10 cellular contexts compared by ENCODE assay signal in genomic region chr6:36098920-36099647, GRCh38. TPM values are rescaled to one million over a fixed set of nuclear protein-coding genes. Genes with fewer than 3 reads are reported as not detected.
DNase-seq lines count a peak whose midpoint lies in the region; ATAC-seq and TF ChIP-seq lines count a peak whose summit lies in the region.
"Had no signal": no experiment of that assay in that cellular context is flagged by ENCODE, and none has a peak within 500 bp of the region (broad histone marks: within the 10 kb centered on the region; RNA-seq: fewer than 3 reads in every experiment).

No MANE protein-coding gene starts in this region.

- 35% methylated on average over 5 of the region's 5 CpGs for WGBS in right cardiac atrium

- TF ChIP-seq CTCF in type B pancreatic cell (conservative IDR thresholded peaks at IDR 0.05): peak; percentile 42
- TF ChIP-seq CTCF in OCI-LY7 (conservative IDR thresholded peaks at IDR 0.05; ENCODE audit: low read length): no peak

- CTCF ChIA-PET in OCI-LY7 (lab: Charles Lee; ENCODE audit: unreplicated experiment): no interaction called here

- H2AFZ ChIP-seq in OCI-LY7 (ENCODE audit: low read length): no peak overlapping the region

- H3K9me2 ChIP-seq in OCI-LY7 (ENCODE audit: insufficient read depth, low read length): no peaks in the 10 kb centered on the region

- peaks cover 24% of the 10 kb centered on the region for H3K4me1 Mint-ChIP-seq in activated naive CD8-positive, alpha-beta T cell treated with anti-CD3 and anti-CD28 coated beads, Interleukin-2, amount 10 ng/mL, durations not matched to agents 7 days and 5 days
- peaks cover 41% of the 10 kb centered on the region for H3K4me1 Mint-ChIP-seq in type B pancreatic cell (ENCODE audit: unreplicated experiment)

- no peaks in the 10 kb centered on the region for H4K20me1 ChIP-seq in OCI-LY7 (ENCODE audit: insufficient read depth, low read length)

- POLR2A ChIA-PET in activated naive CD8-positive, alpha-beta T cell treated with anti-CD3 and anti-CD28 coated beads, Interleukin-2, amount 10 ng/mL, durations not matched to agents 7 days and 5 days (lab: Charles Lee): interaction anchor here (0.6 to 1.4 kb wide), 3 partner anchors 21 to 70 kb away, joined by 4 to 6 read pairs (median 6); partner anchors contain the start of gene MAPK14
- POLR2A ChIA-PET in OCI-LY7 (lab: Charles Lee): no interaction called here

- no TSS peak for BruUV-seq in OCI-LY7 (replicated peaks; lab: Mats Ljungman, UMichigan)

- no peak overlapping the region for H3K27ac ChIP-seq in right cardiac atrium (ENCODE audit: low read length)
- H3K27ac ChIP-seq in OCI-LY7 (ENCODE audit: low read depth, low read length, poor library complexity, severe bottlenecking): no peak overlapping the region

- no peak overlapping the region for H3K4me2 ChIP-seq in OCI-LY7 (ENCODE audit: low read length)

- ATAC-seq in Right ventricle myocardium inferior: peak; percentile 62
- ATAC-seq in activated naive CD8-positive, alpha-beta T cell treated with anti-CD3 and anti-CD28 coated beads, Interleukin-2, amount 10 ng/mL, durations not matched to agents 7 days and 5 days (ENCODE audit: low read depth): peak; percentile 32
- ATAC-seq in right cardiac atrium: peak; percentile 62

- H3K36me3 ChIP-seq in OCI-LY7 (ENCODE audit: insufficient read depth, low read length): peaks cover 39% of the 10 kb centered on the region; the same call in 1 of the 2 replicates

- H3K79me2 ChIP-seq in OCI-LY7 (ENCODE audit: insufficient read depth, low read depth, low read length): no peaks in the 10 kb centered on the region

- intact Hi-C loops in Right ventricle myocardium inferior (cut with DNase I): no loop called here
- intact Hi-C loops in cardiac septum (cut with DNase I): no loop called here
- intact Hi-C loops in right cardiac atrium (cut with DNase I): no loop called here
- intact Hi-C loops in OCI-LY7 (cut with micrococcal nuclease; ENCODE audit: unreplicated experiment): no loop called here

- H3K9me3 ChIP-seq in right cardiac atrium (ENCODE audit: control insufficient read depth, low read length): no peaks in the 10 kb centered on the region
- no peaks in the 10 kb centered on the region for H3K9me3 ChIP-seq in OCI-LY7 (ENCODE audit: low read length)

- DNase-seq in Right ventricle myocardium inferior (ENCODE audit: missing footprints) (no peak), cardiac septum (ENCODE audit: low spot score) (no peak), right cardiac atrium (peak in 1 of 3 donors; percentile 57), type B pancreatic cell (ENCODE audit: extremely low spot score, unreplicated experiment) (no peak), Ammon's horn (ENCODE audit: low spot score) (no peak), OCI-LY7 (ENCODE audit: low spot score) (no peak)
- DNase-seq in activated naive CD8-positive, alpha-beta T cell treated with anti-CD3 and anti-CD28 coated beads, Interleukin-2, amount 10 ng/mL, durations not matched to agents 7 days and 5 days: no peak
- DNase-seq in stimulated activated CD4-positive, alpha-beta T cell treated with anti-CD3 and anti-CD28 coated beads, Interleukin-4, amount 100 ng/mL, for 24 hours: no peak
- DNase-seq: activated CD4-positive, alpha-beta T cell treated with anti-CD3 and anti-CD28 coated beads for 4 hours; NCI-H2029 treated with DMSO at 0.1 percent for 48 hours had no signal

- peaks cover 21% of the 10 kb centered on the region for H3K36me3 Mint-ChIP-seq in activated naive CD8-positive, alpha-beta T cell treated with anti-CD3 and anti-CD28 coated beads, Interleukin-2, amount 10 ng/mL, durations not matched to agents 7 days and 5 days
- H3K36me3 Mint-ChIP-seq in type B pancreatic cell: peaks cover 12% of the 10 kb centered on the region

- no peaks in the 10 kb centered on the region for H3K27me3 ChIP-seq in right cardiac atrium (ENCODE audit: control insufficient read depth, insufficient read depth)

- no peaks in the 10 kb centered on the region for H3K9me3 Mint-ChIP-seq in activated naive CD8-positive, alpha-beta T cell treated with anti-CD3 and anti-CD28 coated beads, Interleukin-2, amount 10 ng/mL, durations not matched to agents 7 days and 5 days
- H3K9me3 Mint-ChIP-seq in type B pancreatic cell: no peaks in the 10 kb centered on the region

- H3K4me1 ChIP-seq in right cardiac atrium (ENCODE audit: control insufficient read depth, insufficient read depth, low read length): no peaks in the 10 kb centered on the region
- H3K4me1 ChIP-seq in OCI-LY7 (ENCODE audit: insufficient read depth, low read length, poor library complexity, severe bottlenecking): peaks cover 8% of the 10 kb centered on the region

- H3K27me3 Mint-ChIP-seq in activated naive CD8-positive, alpha-beta T cell treated with anti-CD3 and anti-CD28 coated beads, Interleukin-2, amount 10 ng/mL, durations not matched to agents 7 days and 5 days: no peaks in the 10 kb centered on the region
- no peaks in the 10 kb centered on the region for H3K27me3 Mint-ChIP-seq in type B pancreatic cell

- peak overlapping the region; percentile 28 for H3K4me3 Mint-ChIP-seq in activated naive CD8-positive, alpha-beta T cell treated with anti-CD3 and anti-CD28 coated beads, Interleukin-2, amount 10 ng/mL, durations not matched to agents 7 days and 5 days
- no peak overlapping the region for H3K4me3 Mint-ChIP-seq in type B pancreatic cell

- H3K27ac Mint-ChIP-seq in activated naive CD8-positive, alpha-beta T cell treated with anti-CD3 and anti-CD28 coated beads, Interleukin-2, amount 10 ng/mL, durations not matched to agents 7 days and 5 days: peak overlapping the region; percentile 31
- H3K27ac Mint-ChIP-seq in type B pancreatic cell: peak overlapping the region; percentile 60

- H3K4me3 ChIP-seq in right cardiac atrium (ENCODE audit: low read length) (no peak overlapping the region), OCI-LY7 (ENCODE audit: low read depth, low read length, poor library complexity, severe bottlenecking) (no peak overlapping the region)

RNA-seq across cellular contexts. Expression of gene MAPK13, which starts 31.2 kb away (rescaled TPM):
- 0.70 TPM for total RNA-seq in Right ventricle myocardium inferior
- 1.6 TPM for total RNA-seq in cardiac septum
- 10 to 100 TPM; 40.5 to 41.6 TPM for total RNA-seq in activated naive CD8-positive, alpha-beta T cell treated with anti-CD3 and anti-CD28 coated beads, Interleukin-2, amount 10 ng/mL, durations not matched to agents 7 days and 5 days
- 1 to 10 TPM; 1.7 to 4.0 (median 2.4) TPM for total RNA-seq in right cardiac atrium
- polyA plus RNA-seq in right cardiac atrium: 1.4 TPM
- total RNA-seq in type B pancreatic cell (ENCODE audit: low replicate concordance): 29.4 and 67.6 TPM in 2 replicates
- total RNA-seq in OCI-LY7 (2014; rRNA removed; shearing (Covaris generic)): 0.88 TPM in 2 replicates
- 1.2 and 1.8 TPM in 2 replicates for total RNA-seq in OCI-LY7 (2022)
